ENCODE assay signal across 21 cellular contexts in the genomic region with DNA sequence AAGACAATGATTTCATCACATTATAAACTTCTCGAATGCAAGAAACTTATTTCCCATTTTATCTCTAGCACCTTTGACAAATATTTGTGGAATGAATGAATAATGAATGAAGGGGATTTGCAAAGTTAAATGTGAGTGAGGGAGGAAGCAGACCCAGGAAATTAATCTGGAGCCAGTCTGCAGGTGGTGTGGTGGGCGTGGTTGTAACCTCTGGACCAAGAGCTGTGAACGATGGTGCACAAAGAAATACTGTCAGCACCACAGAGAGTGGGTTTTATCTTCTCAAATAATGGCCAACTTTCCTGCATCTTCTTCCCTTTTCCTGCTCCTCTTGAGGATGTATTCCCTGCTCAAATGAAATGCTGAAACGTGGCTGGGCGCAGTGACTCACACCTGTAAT. TPM values are rescaled to one million over a fixed set of nuclear protein-coding genes. Genes with fewer than 3 reads are reported as not detected.
DNase-seq lines count a peak whose midpoint lies in the region; ATAC-seq, FAIRE-seq and TF ChIP-seq lines count a peak whose summit lies in the region.
"Had no signal": no experiment of that assay in that cellular context is flagged by ENCODE, and none has a peak within 500 bp of the region (broad histone marks: within the 10 kb centered on the region; RNA-seq: fewer than 3 reads in every experiment).

No MANE protein-coding gene starts in this region.

- 0 out of 3 replicates have a peak overlapping the region, but pooled peaks have one; percentile 7 for H3K4me2 ChIP-seq in A549
- H3K4me2 ChIP-seq in BLaER1 treated with 17β-estradiol and CSF1 and Interleukin-3, amounts not matched to agents 10 nM and 100 nM, result peak overlapping the region; percentile 63 to 88 (median 75); a peak in 20 of 22 replicates

- H3K27ac Mint-ChIP-seq in activated T-helper 2 cell treated with anti-CD3 and anti-CD28 coated beads, Interferon-gamma antibody, Interleukin-2, Interleukin-4, amounts not matched to agents 10 μg/mL and 5 μg/mL and 100 μg/mL, durations not matched to agents 14 hours and 24 hours and 36 hours, result peak overlapping the region; percentile 38
- no peak overlapping the region for H3K27ac Mint-ChIP-seq in mesothelial cell of epicardium

- peaks cover 21% of the 10 kb centered on the region for H3K9me3 Mint-ChIP-seq in activated T-helper 2 cell treated with anti-CD3 and anti-CD28 coated beads, Interferon-gamma antibody, Interleukin-2, Interleukin-4, amounts not matched to agents 10 μg/mL and 5 μg/mL and 100 μg/mL, durations not matched to agents 14 hours and 24 hours and 36 hours
- peaks cover 7% of the 10 kb centered on the region for H3K9me3 Mint-ChIP-seq in mesothelial cell of epicardium

- no peak for TF ChIP-seq EP300 in A549 (IDR thresholded peaks at IDR 0.05)

- FAIRE-seq in A549 (lab: Jason Lieb, UNC), result no peak
- FAIRE-seq: G401.6, GM12891, GM19239 had no signal

- no peak overlapping the region for H3K4me3 Mint-ChIP-seq in activated T-helper 2 cell treated with anti-CD3 and anti-CD28 coated beads, Interferon-gamma antibody, Interleukin-2, Interleukin-4, amounts not matched to agents 10 μg/mL and 5 μg/mL and 100 μg/mL, durations not matched to agents 14 hours and 24 hours and 36 hours (ENCODE audit: low read depth)
- no peak overlapping the region for H3K4me3 Mint-ChIP-seq in mesothelial cell of epicardium

- H3K9me3 ChIP-seq in A549, result peaks cover 51% of the 10 kb centered on the region
- peaks cover 17 to 30% (median 23%) of the 10 kb centered on the region in 11 experiments for H3K9me3 ChIP-seq in BLaER1 treated with 17β-estradiol and CSF1 and Interleukin-3, amounts not matched to agents 10 nM and 100 nM (replicated peaks in 1 of 11)
- peaks cover 0 to 5% (median 0%) of the 10 kb centered on the region in 4 donors for H3K9me3 ChIP-seq in right lobe of liver

- H3K27ac ChIP-seq in A549, result no peak overlapping the region
- H3K27ac ChIP-seq in BLaER1 treated with 17β-estradiol and CSF1 and Interleukin-3, amounts not matched to agents 10 nM and 100 nM, result no peak overlapping the region
- no peak overlapping the region for H3K27ac ChIP-seq in right lobe of liver
- H3K27ac ChIP-seq: SK-N-MC had no signal

- POLR2A ChIA-PET in A549 (lab: Yijun Ruan, JAX), result interaction anchor here (2.7 kb wide), 1 partner anchor 24 kb away, joined by 13 read pairs; a partner anchor contains a TSS

- TF ChIP-seq POLR2A in A549 (IDR thresholded peaks at IDR 0.05; ENCODE audit: low read length) (no peak), right lobe of liver (IDR thresholded peaks at IDR 0.05) (no peak)

- no peak for DNase-seq in A549 (ENCODE audit: low read depth in 1 of 2, low spot score in 1 of 2)
- no peak for DNase-seq in activated T-helper 2 cell treated with anti-CD3 and anti-CD28 coated beads, Interferon-gamma antibody, Interleukin-2, Interleukin-4, amounts not matched to agents 10 μg/mL and 5 μg/mL and 100 μg/mL, durations not matched to agents 14 hours and 24 hours and 36 hours (ENCODE audit: low spot score)
- peak in 2 of 3 donors; percentile 4 to 36 for DNase-seq in right lobe of liver
- no peak for DNase-seq in AML-193 (lab: John Stamatoyannopoulos, UW)
- DNase-seq in mesothelial cell of epicardium (ENCODE audit: low spot score in 2 of 2, unreplicated experiment in 2 of 2), result no peak
- DNase-seq: C1 segment of cervical spinal cord, DMS79 treated with DMSO at 0.1 percent for 48 hours, Karpas-422, MM.1S, NCI-H1930, NCI-H2171, NCI-H446 treated with DMSO at 0.1 percent for 48 hours, NCI-H748 treated with DMSO at 0.1 percent for 48 hours had no signal

- H3K27me3 Mint-ChIP-seq in activated T-helper 2 cell treated with anti-CD3 and anti-CD28 coated beads, Interferon-gamma antibody, Interleukin-2, Interleukin-4, amounts not matched to agents 10 μg/mL and 5 μg/mL and 100 μg/mL, durations not matched to agents 14 hours and 24 hours and 36 hours (ENCODE audit: low read depth), result no peaks in the 10 kb centered on the region
- H3K27me3 Mint-ChIP-seq in mesothelial cell of epicardium (ENCODE audit: low read depth), result peaks cover 10% of the 10 kb centered on the region

- no peak overlapping the region for H3K9ac ChIP-seq in BLaER1 treated with 17β-estradiol and CSF1 and Interleukin-3, amounts not matched to agents 10 nM and 100 nM

- H3K4me1 Mint-ChIP-seq in activated T-helper 2 cell treated with anti-CD3 and anti-CD28 coated beads, Interferon-gamma antibody, Interleukin-2, Interleukin-4, amounts not matched to agents 10 μg/mL and 5 μg/mL and 100 μg/mL, durations not matched to agents 14 hours and 24 hours and 36 hours (ENCODE audit: low read depth), result peaks cover 16% of the 10 kb centered on the region
- peaks cover 2% of the 10 kb centered on the region for H3K4me1 Mint-ChIP-seq in mesothelial cell of epicardium

- intact Hi-C loops in activated T-helper 2 cell treated with anti-CD3 and anti-CD28 coated beads, Interferon-gamma antibody, Interleukin-2, Interleukin-4, amounts not matched to agents 10 μg/mL and 5 μg/mL and 100 μg/mL, durations not matched to agents 14 hours and 24 hours and 36 hours (cut with micrococcal nuclease), result no loop called here
- intact Hi-C loops in right lobe of liver (cut with DNase I), result no loop called here

- CTCF ChIA-PET in A549 (lab: Yijun Ruan, JAX), result interaction anchor here (0.9 to 61.4 kb wide), 7 partner anchors 14 to 161 kb away, joined by 3 to 1860 read pairs (median 69); a partner anchor contains a TSS

- no peaks in the 10 kb centered on the region for H4K20me1 ChIP-seq in BLaER1 treated with 17β-estradiol and CSF1 and Interleukin-3, amounts not matched to agents 10 nM and 100 nM

- peaks cover 18% of the 10 kb centered on the region for H3K4me1 ChIP-seq in A549
- H3K4me1 ChIP-seq in BLaER1 treated with 17β-estradiol and CSF1 and Interleukin-3, amounts not matched to agents 10 nM and 100 nM, result peaks cover 20 to 33% (median 25%) of the 10 kb centered on the region in 10 experiments
- H3K4me1 ChIP-seq in right lobe of liver, result peaks cover 0 to 10% (median 2%) of the 10 kb centered on the region in 4 donors

- TF ChIP-seq CTCF in A549 (IDR thresholded peaks at IDR 0.05) (no peak), right lobe of liver (IDR thresholded peaks at IDR 0.05) (no peak), mesothelial cell of epicardium (IDR thresholded peaks at IDR 0.05; ENCODE audit: unreplicated experiment) (no peak)

- ATAC-seq in A549 (no peak), right lobe of liver (no peak), GM21825 (IDR thresholded peaks at IDR 0.05; ENCODE audit: unreplicated experiment) (no peak)
- ATAC-seq: Panc1, Right ventricle myocardium inferior had no signal

- H3K36me3 ChIP-seq in BLaER1 treated with 17β-estradiol and CSF1 and Interleukin-3, amounts not matched to agents 10 nM and 100 nM, result 0 out of 22 replicates have a peak, but pooled peaks cover 0 to 5% (median 0%) of the 10 kb centered on the region in 11 experiments
- no peaks in the 10 kb centered on the region for H3K36me3 ChIP-seq in right lobe of liver

- 66% methylated on average over 5 of the region's 5 CpGs for WGBS in A549 (ENCODE audit: missing lambda C conversion rate)
- WGBS in right lobe of liver (ENCODE audit: insufficient coverage, low coverage, low lambda C conversion rate, missing lambda C conversion rate), result 53% methylated on average over 3 of the region's 5 CpGs

- no peaks in the 10 kb centered on the region for H3K27me3 ChIP-seq in BLaER1 treated with 17β-estradiol and CSF1 and Interleukin-3, amounts not matched to agents 10 nM and 100 nM
- H3K27me3 ChIP-seq in right lobe of liver, result no peaks in the 10 kb centered on the region

- TF ChIP-seq RAD21 in A549 (conservative IDR thresholded peaks at IDR 0.05 in 1 of 2, IDR thresholded peaks at IDR 0.05 in 1 of 2), result no peak

- H3K4me3 ChIP-seq in A549 (no peak overlapping the region), right lobe of liver (no peak overlapping the region)
- no peak overlapping the region for H3K4me3 ChIP-seq in BLaER1 treated with 17β-estradiol and CSF1 and Interleukin-3, amounts not matched to agents 10 nM and 100 nM
- H3K4me3 ChIP-seq: SK-N-MC had no signal

- no peaks in the 10 kb centered on the region for H3K36me3 Mint-ChIP-seq in activated T-helper 2 cell treated with anti-CD3 and anti-CD28 coated beads, Interferon-gamma antibody, Interleukin-2, Interleukin-4, amounts not matched to agents 10 μg/mL and 5 μg/mL and 100 μg/mL, durations not matched to agents 14 hours and 24 hours and 36 hours (ENCODE audit: low read depth)
- H3K36me3 Mint-ChIP-seq in mesothelial cell of epicardium, result no peaks in the 10 kb centered on the region

RNA-seq across cellular contexts. Expression of a gene that starts 11.0 kb away (rescaled TPM):
- polyA plus RNA-seq in A549 (2011; rRNA removed) (3.7 and 5.0 TPM in 2 replicates), A549 (2017; fragmentation: RNase III; extraction: RNeasy Plus Mini Kit Qiagen cat#74134 plus additional on column Dnase treatment) (1.9 to 2.2 TPM (median 2.0 TPM) in 3 replicates)
- 1.2 and 1.4 TPM in 2 replicates for polyA plus RNA-seq in A549 (2012; cell fraction: cytosol; rRNA removed)
- 1.2 and 1.7 TPM in 2 replicates for polyA plus RNA-seq in A549 (2012; cell fraction: nucleus; rRNA removed)
- polyA minus RNA-seq in A549 (2011; rRNA and poly(A)+ RNA removed), result 11.1 and 15.0 TPM in 2 replicates
- 9.9 and 10.0 TPM in 2 replicates for total RNA-seq in activated T-helper 2 cell treated with anti-CD3 and anti-CD28 coated beads, Interferon-gamma antibody, Interleukin-2, Interleukin-4, amounts not matched to agents 10 μg/mL and 5 μg/mL and 100 μg/mL, durations not matched to agents 14 hours and 24 hours and 36 hours
- total RNA-seq in right lobe of liver (1 to 10 TPM; 2.6 to 3.8 (median 3.2) TPM), mesothelial cell of epicardium (9.2 to 9.6 TPM (median 9.3 TPM) in 3 replicates)

RNA-seq across cellular contexts. Expression of a gene that starts 25.1 kb away (rescaled TPM):
- 184 and 221 TPM in 2 replicates for polyA plus RNA-seq in A549 (2011; rRNA removed)
- polyA plus RNA-seq in A549 (2012; cell fraction: cytosol; rRNA removed), result 170 and 209 TPM in 2 replicates
- polyA plus RNA-seq in A549 (2012; cell fraction: nucleus; rRNA removed), result 411 and 413 TPM in 2 replicates
- 104 to 131 TPM (median 128 TPM) in 3 replicates for polyA plus RNA-seq in A549 (2017; fragmentation: RNase III; extraction: RNeasy Plus Mini Kit Qiagen cat#74134 plus additional on column Dnase treatment)
- 237 and 239 TPM in 2 replicates for polyA minus RNA-seq in A549 (2011; rRNA and poly(A)+ RNA removed)
- 260 TPM in 2 replicates for total RNA-seq in activated T-helper 2 cell treated with anti-CD3 and anti-CD28 coated beads, Interferon-gamma antibody, Interleukin-2, Interleukin-4, amounts not matched to agents 10 μg/mL and 5 μg/mL and 100 μg/mL, durations not matched to agents 14 hours and 24 hours and 36 hours
- 10 to 100 TPM; 10.4 to 34.8 (median 15.4) TPM for total RNA-seq in right lobe of liver
- 123 to 130 TPM (median 129 TPM) in 3 replicates for total RNA-seq in mesothelial cell of epicardium

RNA-seq across cellular contexts. Expression of a gene that starts 48.4 kb away (rescaled TPM):
- 9.4 and 11.2 TPM in 2 replicates for polyA plus RNA-seq in A549 (2011; rRNA removed)
- 2.9 and 3.0 TPM in 2 replicates for polyA plus RNA-seq in A549 (2012; cell fraction: cytosol; rRNA removed)
- 2.0 and 2.8 TPM in 2 replicates for polyA plus RNA-seq in A549 (2012; cell fraction: nucleus; rRNA removed)
- polyA plus RNA-seq in A549 (2017; fragmentation: RNase III; extraction: RNeasy Plus Mini Kit Qiagen cat#74134 plus additional on column Dnase treatment), result 5.1 to 5.7 TPM (median 5.4 TPM) in 3 replicates
- polyA minus RNA-seq in A549 (2011; rRNA and poly(A)+ RNA removed), result 10.2 and 10.9 TPM in 2 replicates
- total RNA-seq in activated T-helper 2 cell treated with anti-CD3 and anti-CD28 coated beads, Interferon-gamma antibody, Interleukin-2, Interleukin-4, amounts not matched to agents 10 μg/mL and 5 μg/mL and 100 μg/mL, durations not matched to agents 14 hours and 24 hours and 36 hours, result 3.3 and 3.5 TPM in 2 replicates
- 1 to 10 TPM in 4 of 6 experiments, under 1 TPM in 2; 0.95 to 4.0 (median 1.4) TPM for total RNA-seq in right lobe of liver
- total RNA-seq in mesothelial cell of epicardium, result 4.7 to 5.8 TPM (median 4.8 TPM) in 3 replicates

RNA-seq across cellular contexts. Expression of a gene that starts 55.2 kb away (rescaled TPM):
- polyA plus RNA-seq in A549 (2011; rRNA removed), result 11.0 and 12.8 TPM in 2 replicates
- polyA plus RNA-seq in A549 (2012; cell fraction: cytosol; rRNA removed), result 14.1 and 15.1 TPM in 2 replicates
- polyA plus RNA-seq in A549 (2012; cell fraction: nucleus; rRNA removed), result 21.3 and 22.5 TPM in 2 replicates
- polyA plus RNA-seq in A549 (2017; fragmentation: RNase III; extraction: RNeasy Plus Mini Kit Qiagen cat#74134 plus additional on column Dnase treatment), result 10.3 to 11.4 TPM (median 11.3 TPM) in 3 replicates
- polyA minus RNA-seq in A549 (2011; rRNA and poly(A)+ RNA removed), result 7.9 and 12.7 TPM in 2 replicates
- 2.7 and 3.6 TPM in 2 replicates for total RNA-seq in activated T-helper 2 cell treated with anti-CD3 and anti-CD28 coated beads, Interferon-gamma antibody, Interleukin-2, Interleukin-4, amounts not matched to agents 10 μg/mL and 5 μg/mL and 100 μg/mL, durations not matched to agents 14 hours and 24 hours and 36 hours
- 1 to 10 TPM; 2.6 to 4.9 (median 3.6) TPM for total RNA-seq in right lobe of liver
- total RNA-seq in mesothelial cell of epicardium, result 2.2 to 2.8 TPM (median 2.7 TPM) in 3 replicates

Comparison
In these comparisons a context has a peak if more than half of its experiments do, and no peak if none do; other contexts are left out.
1. DNase-seq: peak in right lobe of liver (2 of 3); none in A549 (0 of 2), activated T-helper 2 cell treated with anti-CD3 and anti-CD28 coated beads, Interferon-gamma antibody, Interleukin-2, Interleukin-4, amounts not matched to agents 10 μg/mL and 5 μg/mL and 100 μg/mL, durations not matched to agents 14 hours and 24 hours and 36 hours (single experiment), AML-193 (0 of 2) and mesothelial cell of epicardium (0 of 2).